Comparison of ENCODE assay signal across 1 cellular context in the genomic region with DNA sequence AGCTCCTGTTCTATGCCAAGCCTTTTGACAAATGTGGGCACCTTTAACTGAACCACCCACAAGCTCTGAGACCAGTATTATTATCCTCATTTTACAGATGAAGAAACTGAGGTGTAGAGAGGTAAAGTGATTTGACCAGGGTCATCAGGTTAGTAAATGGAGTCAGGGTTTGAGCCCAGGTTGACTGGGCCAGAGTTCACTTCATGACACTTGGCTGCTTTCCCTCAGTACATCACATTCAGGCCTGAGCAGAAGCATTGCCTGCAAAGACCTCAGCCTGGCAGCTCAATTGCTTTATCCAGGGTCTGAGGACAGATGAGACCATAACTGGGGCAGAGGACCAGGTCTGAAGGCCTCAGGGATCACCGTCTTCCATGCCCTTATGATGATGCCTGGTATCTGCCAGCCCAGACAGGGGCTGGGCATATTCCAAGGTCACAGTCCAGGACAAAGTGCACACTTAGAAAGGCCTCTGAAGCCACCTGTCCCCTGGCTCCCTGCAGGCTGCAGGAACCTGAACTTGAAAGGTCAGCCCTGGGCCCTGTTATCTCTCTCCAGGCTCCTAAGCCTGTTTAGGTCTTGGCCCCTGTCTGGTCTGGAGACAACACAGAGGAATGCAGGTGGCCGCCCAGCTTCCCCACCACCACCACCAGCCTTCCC.
TF ChIP-seq lines count a peak whose summit lies in the region.

No MANE protein-coding gene starts in this region.

TF ChIP-seq in IMR-90, 13 proteins besides CTCF, POLR2A, EP300 and RAD21:
- TF ChIP-seq CHD1 (IDR thresholded peaks at IDR 0.05; ENCODE audit: low read depth, low read length) = no peak
- TF ChIP-seq, protein P1, sequence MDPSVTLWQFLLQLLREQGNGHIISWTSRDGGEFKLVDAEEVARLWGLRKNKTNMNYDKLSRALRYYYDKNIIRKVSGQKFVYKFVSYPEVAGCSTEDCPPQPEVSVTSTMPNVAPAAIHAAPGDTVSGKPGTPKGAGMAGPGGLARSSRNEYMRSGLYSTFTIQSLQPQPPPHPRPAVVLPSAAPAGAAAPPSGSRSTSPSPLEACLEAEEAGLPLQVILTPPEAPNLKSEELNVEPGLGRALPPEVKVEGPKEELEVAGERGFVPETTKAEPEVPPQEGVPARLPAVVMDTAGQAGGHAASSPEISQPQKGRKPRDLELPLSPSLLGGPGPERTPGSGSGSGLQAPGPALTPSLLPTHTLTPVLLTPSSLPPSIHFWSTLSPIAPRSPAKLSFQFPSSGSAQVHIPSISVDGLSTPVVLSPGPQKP (IDR thresholded peaks at IDR 0.05; ENCODE audit: borderline replicate concordance, low read depth, low read length) = no peak
- TF ChIP-seq SMC3 (IDR thresholded peaks at IDR 0.05; ENCODE audit: low read depth, low read length) = no peak
- TF ChIP-seq, protein P2, sequence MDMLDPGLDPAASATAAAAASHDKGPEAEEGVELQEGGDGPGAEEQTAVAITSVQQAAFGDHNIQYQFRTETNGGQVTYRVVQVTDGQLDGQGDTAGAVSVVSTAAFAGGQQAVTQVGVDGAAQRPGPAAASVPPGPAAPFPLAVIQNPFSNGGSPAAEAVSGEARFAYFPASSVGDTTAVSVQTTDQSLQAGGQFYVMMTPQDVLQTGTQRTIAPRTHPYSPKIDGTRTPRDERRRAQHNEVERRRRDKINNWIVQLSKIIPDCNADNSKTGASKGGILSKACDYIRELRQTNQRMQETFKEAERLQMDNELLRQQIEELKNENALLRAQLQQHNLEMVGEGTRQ (IDR thresholded peaks at IDR 0.05; ENCODE audit: low read depth, low read length) = no peak
- no peak for TF ChIP-seq MAFK (IDR thresholded peaks at IDR 0.05; ENCODE audit: low read depth, low read length)
- TF ChIP-seq MAZ (IDR thresholded peaks at IDR 0.05; ENCODE audit: borderline replicate concordance, low read depth, low read length) = no peak
- no peak for TF ChIP-seq FOS (IDR thresholded peaks at IDR 0.05; ENCODE audit: low read depth, low read length)
- TF ChIP-seq RCOR1 (IDR thresholded peaks at IDR 0.05; ENCODE audit: insufficient replicate concordance, low read length) = no peak
- no peak for TF ChIP-seq NFE2L2 (IDR thresholded peaks at IDR 0.05; ENCODE audit: low read depth, low read length)
- no peak for TF ChIP-seq CEBPB (IDR thresholded peaks at IDR 0.05; ENCODE audit: low read depth, low read length)
- no peak for TF ChIP-seq MXI1 (IDR thresholded peaks at IDR 0.05; ENCODE audit: borderline replicate concordance, low read depth, low read length)
- TF ChIP-seq RFX5 (IDR thresholded peaks at IDR 0.05; ENCODE audit: low read depth, low read length) = no peak
